12 cellular contexts compared by ENCODE assay signal in the genomic region with DNA sequence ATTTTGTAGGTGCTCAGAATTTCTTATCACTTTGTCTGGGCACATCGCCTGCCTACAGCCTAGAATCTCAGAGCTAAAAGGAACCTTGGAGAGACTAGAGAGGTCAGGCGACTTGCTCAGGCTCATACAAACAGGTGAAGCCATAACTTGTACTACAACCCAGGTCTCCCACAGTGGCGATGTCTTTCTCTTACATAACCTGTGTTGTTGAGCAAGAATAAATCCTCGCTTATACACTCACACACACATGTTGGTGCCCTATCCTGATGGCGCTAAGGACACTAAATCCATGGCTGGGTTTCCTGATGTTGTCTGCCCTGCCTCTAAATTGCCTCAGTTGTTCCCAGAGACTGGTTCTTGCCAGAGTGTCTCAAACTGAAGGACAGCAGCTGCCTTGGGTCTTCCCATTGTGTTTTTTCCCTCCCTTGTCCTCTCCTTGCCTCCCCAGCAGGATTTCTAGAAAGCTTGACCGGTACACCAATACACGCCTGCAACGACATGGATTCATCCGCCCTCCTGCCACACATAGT. TPM values are rescaled to one million over a fixed set of nuclear protein-coding genes. Genes with fewer than 3 reads are reported as not detected.
DNase-seq lines count a peak whose midpoint lies in the region; ATAC-seq and TF ChIP-seq lines count a peak whose summit lies in the region.
"Had no signal": no experiment of that assay in that cellular context is flagged by ENCODE, and none has a peak within 500 bp of the region (broad histone marks: within the 10 kb centered on the region; RNA-seq: fewer than 3 reads in every experiment).

No MANE protein-coding gene starts in this region.

- H3K36me3 Mint-ChIP-seq in central memory CD8-positive, alpha-beta T cell (ENCODE audit: insufficient read depth) = peaks cover 8% of the 10 kb centered on the region
- H3K36me3 Mint-ChIP-seq in activated T-cell treated with anti-CD3 and anti-CD28 coated beads, Interleukin-2, amount 50 U/mL, for 72 hours (ENCODE audit: insufficient read depth in 2 of 2) = no peaks in the 10 kb centered on the region
- H3K36me3 Mint-ChIP-seq: stimulated activated effector memory CD8-positive, alpha-beta T cell treated with anti-CD3 and anti-CD28 coated beads, Interleukin-12 subunit alpha, Interleukin-12 subunit beta, amount 100 ng/mL, for 72 hours had no signal

- H3K36me3 ChIP-seq in HUES48 (ENCODE audit: control insufficient read depth, insufficient read depth, low read length) = no peaks in the 10 kb centered on the region
- no peaks in the 10 kb centered on the region for H3K36me3 ChIP-seq in lower lobe of right lung
- no peaks in the 10 kb centered on the region for H3K36me3 ChIP-seq in subcutaneous abdominal adipose tissue (ENCODE audit: control insufficient read depth in 5 of 5, insufficient read depth in 5 of 5, low read length in 5 of 5)

- DNase-seq in central memory CD8-positive, alpha-beta T cell (ENCODE audit: low spot score in 2 of 2) = no peak
- no peak for DNase-seq in lower lobe of right lung
- DNase-seq in UCSD-AML1 (lab: John Stamatoyannopoulos, UW; ENCODE audit: unreplicated experiment) = no peak
- DNase-seq in activated T-cell treated with anti-CD3 and anti-CD28 coated beads, Interleukin-2, amount 50 U/mL, for 72 hours = no peak
- DNase-seq: activated B cell treated with CpG ODN at 0.5 μM for 24 hours, KBM-7, NCI-H187 had no signal

- intact Hi-C loops in lower lobe of right lung (cut with DNase I) = loop anchor here (10.0 kb wide), 1 partner anchor 119 kb away; no protein-coding TSS in a partner anchor

- ATAC-seq in central memory CD8-positive, alpha-beta T cell (replicated peaks; ENCODE audit: extremely low read depth, poor library complexity, severe bottlenecking) = no peak
- peak in 1 of 2 donors; percentile 7 for ATAC-seq in lower lobe of right lung
- ATAC-seq in HG03432 (IDR thresholded peaks at IDR 0.05; ENCODE audit: unreplicated experiment) = no peak
- no peak for ATAC-seq in activated T-cell treated with anti-CD3 and anti-CD28 coated beads, Interleukin-2, amount 50 U/mL, for 72 hours (replicated peaks in 1 of 2)
- no peak for ATAC-seq in HG03175 (IDR thresholded peaks at IDR 0.05; ENCODE audit: unreplicated experiment)
- ATAC-seq: stimulated activated effector memory CD8-positive, alpha-beta T cell treated with anti-CD3 and anti-CD28 coated beads, Interleukin-12 subunit alpha, Interleukin-12 subunit beta, amount 100 ng/mL, for 72 hours had no signal

- no peaks in the 10 kb centered on the region for H3K9me3 Mint-ChIP-seq in central memory CD8-positive, alpha-beta T cell
- H3K9me3 Mint-ChIP-seq in activated T-cell treated with anti-CD3 and anti-CD28 coated beads, Interleukin-2, amount 50 U/mL, for 72 hours = no peaks in the 10 kb centered on the region
- H3K9me3 Mint-ChIP-seq: activated B cell treated with CpG ODN at 0.5 μM for 24 hours; stimulated activated effector memory CD8-positive, alpha-beta T cell treated with anti-CD3 and anti-CD28 coated beads, Interleukin-12 subunit alpha, Interleukin-12 subunit beta, amount 100 ng/mL, for 72 hours had no signal

- peak overlapping the region; percentile 17 for H3K4me3 Mint-ChIP-seq in central memory CD8-positive, alpha-beta T cell
- H3K4me3 Mint-ChIP-seq in activated T-cell treated with anti-CD3 and anti-CD28 coated beads, Interleukin-2, amount 50 U/mL, for 72 hours = no peak overlapping the region
- H3K4me3 Mint-ChIP-seq: activated B cell treated with CpG ODN at 0.5 μM for 24 hours had no signal

- no peak overlapping the region for H3K27ac ChIP-seq in HUES48 (ENCODE audit: low read depth, low read length)
- peak overlapping the region; percentile 11 for H3K27ac ChIP-seq in lower lobe of right lung
- no peak overlapping the region for H3K27ac ChIP-seq in subcutaneous abdominal adipose tissue (ENCODE audit: low read depth, low read length)

- no peak overlapping the region for H3K27ac Mint-ChIP-seq in central memory CD8-positive, alpha-beta T cell (ENCODE audit: low read depth)
- no peak overlapping the region for H3K27ac Mint-ChIP-seq in activated T-cell treated with anti-CD3 and anti-CD28 coated beads, Interleukin-2, amount 50 U/mL, for 72 hours
- H3K27ac Mint-ChIP-seq: activated B cell treated with CpG ODN at 0.5 μM for 24 hours; stimulated activated effector memory CD8-positive, alpha-beta T cell treated with anti-CD3 and anti-CD28 coated beads, Interleukin-12 subunit alpha, Interleukin-12 subunit beta, amount 100 ng/mL, for 72 hours had no signal

- no peak for TF ChIP-seq CTCF in lower lobe of right lung (IDR thresholded peaks at IDR 0.05)

- H3K9ac ChIP-seq in HUES48 (ENCODE audit: low read depth, low read length) (no peak overlapping the region), subcutaneous abdominal adipose tissue (ENCODE audit: low read length in 5 of 5) (peak overlapping the region in 1 of 5 donors; percentile 25)

- peak overlapping the region; percentile 24; the same call in 1 of the 2 replicates for H3K4me3 ChIP-seq in HUES48 (ENCODE audit: low read depth, low read length)
- peak overlapping the region; percentile 62 for H3K4me3 ChIP-seq in lower lobe of right lung
- peak overlapping the region in 4 of 5 donors; percentile 51 to 75 (median 68) for H3K4me3 ChIP-seq in subcutaneous abdominal adipose tissue (ENCODE audit: low read depth in 1 of 5, low read length in 5 of 5)

- H3K27me3 Mint-ChIP-seq in central memory CD8-positive, alpha-beta T cell = no peaks in the 10 kb centered on the region
- H3K27me3 Mint-ChIP-seq in activated T-cell treated with anti-CD3 and anti-CD28 coated beads, Interleukin-2, amount 50 U/mL, for 72 hours (ENCODE audit: low read depth) = peaks cover 41% of the 10 kb centered on the region
- H3K27me3 Mint-ChIP-seq: activated B cell treated with CpG ODN at 0.5 μM for 24 hours had no signal

- no peaks in the 10 kb centered on the region for H3K9me3 ChIP-seq in HUES48 (ENCODE audit: control insufficient read depth, insufficient read depth, low read length)
- H3K9me3 ChIP-seq in lower lobe of right lung = no peaks in the 10 kb centered on the region
- no peaks in the 10 kb centered on the region for H3K9me3 ChIP-seq in subcutaneous abdominal adipose tissue (ENCODE audit: control insufficient read depth in 5 of 5, low read length in 5 of 5)

- peaks cover 48% of the 10 kb centered on the region for H3K4me1 ChIP-seq in HUES48 (ENCODE audit: control insufficient read depth, insufficient read depth, low read length)
- peaks cover 5% of the 10 kb centered on the region for H3K4me1 ChIP-seq in lower lobe of right lung
- H3K4me1 ChIP-seq in subcutaneous abdominal adipose tissue (ENCODE audit: control insufficient read depth in 5 of 5, insufficient read depth in 5 of 5, low read length in 5 of 5) = peaks cover 0 to 31% (median 27%) of the 10 kb centered on the region in 5 donors

- peaks cover 20% of the 10 kb centered on the region for H3K4me1 Mint-ChIP-seq in central memory CD8-positive, alpha-beta T cell
- peaks cover 19% of the 10 kb centered on the region for H3K4me1 Mint-ChIP-seq in activated T-cell treated with anti-CD3 and anti-CD28 coated beads, Interleukin-2, amount 50 U/mL, for 72 hours (ENCODE audit: low read depth)

- H3K27me3 ChIP-seq in HUES48 (ENCODE audit: control insufficient read depth, insufficient read depth, low read length) (peaks cover 63% of the 10 kb centered on the region), lower lobe of right lung (ENCODE audit: low read depth) (no peaks in the 10 kb centered on the region), subcutaneous abdominal adipose tissue (ENCODE audit: control insufficient read depth in 5 of 5, insufficient read depth in 4 of 5, low read length in 5 of 5) (peaks cover 0 to 22% (median 5%) of the 10 kb centered on the region in 5 donors)

RNA-seq across cellular contexts. Expression of a gene that starts 1.6 kb away (rescaled TPM):
- total RNA-seq in lower lobe of right lung = 350 TPM
- 10 to 100 TPM; 79.1 to 88.1 TPM for total RNA-seq in activated T-cell treated with anti-CD3 and anti-CD28 coated beads, Interleukin-2, amount 50 U/mL, for 72 hours

RNA-seq across cellular contexts. Expression of a gene that starts 3.6 kb away (rescaled TPM):
- total RNA-seq in lower lobe of right lung = not detected
- total RNA-seq in activated T-cell treated with anti-CD3 and anti-CD28 coated beads, Interleukin-2, amount 50 U/mL, for 72 hours = not detected
- total RNA-seq: activated B cell treated with CpG ODN at 0.5 μM for 24 hours had no signal

RNA-seq across cellular contexts. Expression of a gene that starts 51.7 kb away (rescaled TPM):
- 20.3 TPM for total RNA-seq in lower lobe of right lung
- total RNA-seq in activated T-cell treated with anti-CD3 and anti-CD28 coated beads, Interleukin-2, amount 50 U/mL, for 72 hours = 10 to 100 TPM; 15.8 to 18.9 TPM
